In genomic region chr1:18944810-18945209, GRCh38 we compare ENCODE assay signal across 9 cellular contexts. TPM values are rescaled to one million over a fixed set of nuclear protein-coding genes. Genes with fewer than 3 reads are reported as not detected.
DNase-seq lines count a peak whose midpoint lies in the region; ATAC-seq and TF ChIP-seq lines count a peak whose summit lies in the region.
"Had no signal": no experiment of that assay in that cellular context is flagged by ENCODE, and none has a peak within 500 bp of the region (broad histone marks: within the 10 kb centered on the region; RNA-seq: fewer than 3 reads in every experiment).

No MANE protein-coding gene starts in this region.

- H3K36me3 Mint-ChIP-seq in effector memory CD8-positive, alpha-beta T cell (ENCODE audit: insufficient read depth), result peaks cover 82% of the 10 kb centered on the region
- H3K36me3 Mint-ChIP-seq in nephron (ENCODE audit: low read depth), result no peaks in the 10 kb centered on the region

- intact Hi-C loops in ovary (cut with DNase I), result no loop called here

- H3K9me3 ChIP-seq in RWPE2 (ENCODE audit: severe bottlenecking) (no peaks in the 10 kb centered on the region), SJCRH30 (replicated peaks) (no peaks in the 10 kb centered on the region), ovary (no peaks in the 10 kb centered on the region)

- peaks cover 19% of the 10 kb centered on the region for H3K36me3 ChIP-seq in RWPE2 (ENCODE audit: low read depth)
- H3K36me3 ChIP-seq in SJCRH30, result no peaks in the 10 kb centered on the region
- H3K36me3 ChIP-seq in ovary, result no peaks in the 10 kb centered on the region

- H3K27me3 Mint-ChIP-seq in effector memory CD8-positive, alpha-beta T cell, result no peaks in the 10 kb centered on the region
- H3K27me3 Mint-ChIP-seq in nephron (ENCODE audit: low read depth), result peaks cover 7% of the 10 kb centered on the region

- peak overlapping the region; percentile 52 to 63 for H3K4me3 Mint-ChIP-seq in effector memory CD8-positive, alpha-beta T cell
- H3K4me3 Mint-ChIP-seq in nephron, result peak overlapping the region; percentile 7 to 64 (median 45)

- H3K4me3 ChIP-seq in RWPE2 (ENCODE audit: severe bottlenecking) (no peak overlapping the region), SJCRH30 (no peak overlapping the region), ovary (no peak overlapping the region)

- WGBS in ovary, 3 donors, result 74 to 87% (median 82%) methylated on average over 2 of the region's 2 CpGs

- no peak for TF ChIP-seq EP300 in ovary (IDR thresholded peaks at IDR 0.05)

- no peak for TF ChIP-seq CTCF in C4-2B (conservative IDR thresholded peaks at IDR 0.05)
- no peak for TF ChIP-seq CTCF in RWPE2 (IDR thresholded peaks at IDR 0.05; ENCODE audit: poor library complexity, severe bottlenecking)
- no peak for TF ChIP-seq CTCF in nephron (IDR thresholded peaks at IDR 0.05; ENCODE audit: unreplicated experiment in 3 of 3)
- no peak for TF ChIP-seq CTCF in ovary (IDR thresholded peaks at IDR 0.05)

- ATAC-seq in RWPE2 (ENCODE audit: low read depth) (no peak), GM18858 (IDR thresholded peaks at IDR 0.05; ENCODE audit: unreplicated experiment) (no peak)
- no peak for ATAC-seq in effector memory CD8-positive, alpha-beta T cell (replicated peaks)

- no peaks in the 10 kb centered on the region for H3K27me3 ChIP-seq in RWPE2 (ENCODE audit: insufficient read depth, poor library complexity, severe bottlenecking)
- H3K27me3 ChIP-seq in SJCRH30, result no peaks in the 10 kb centered on the region
- H3K27me3 ChIP-seq in ovary, result no peaks in the 10 kb centered on the region

- DNase-seq in RWPE2 (ENCODE audit: low spot score) (no peak), SJCRH30 (no peak), H4 (ENCODE audit: low spot score) (no peak), ovary (no peak)
- DNase-seq in effector memory CD8-positive, alpha-beta T cell, result no peak
- DNase-seq: activated CD4-positive, CD25-positive, alpha-beta regulatory T cell treated with anti-CD3 and anti-CD28 coated beads, Interleukin-2, amount 50 U/mL, for 72 hours had no signal

- H3K9me3 Mint-ChIP-seq in effector memory CD8-positive, alpha-beta T cell, result no peaks in the 10 kb centered on the region
- H3K9me3 Mint-ChIP-seq in nephron, result no peaks in the 10 kb centered on the region

- peaks cover 74 to 82% of the 10 kb centered on the region in 2 donors for H3K4me1 Mint-ChIP-seq in effector memory CD8-positive, alpha-beta T cell (ENCODE audit: low read depth in 2 of 2)
- peaks cover 89% of the 10 kb centered on the region for H3K4me1 Mint-ChIP-seq in nephron

- peaks cover 64% of the 10 kb centered on the region for H3K4me1 ChIP-seq in RWPE2 (ENCODE audit: insufficient read depth, poor library complexity, severe bottlenecking)
- H3K4me1 ChIP-seq in SJCRH30, result peaks cover 41% of the 10 kb centered on the region
- peaks cover 4% of the 10 kb centered on the region for H3K4me1 ChIP-seq in ovary (ENCODE audit: insufficient read depth)

- H3K27ac ChIP-seq in C4-2B, result peak overlapping the region; percentile 4; the same call in 1 of the 2 replicates
- H3K27ac ChIP-seq in RWPE2 (ENCODE audit: poor library complexity, severe bottlenecking), result peak overlapping the region; percentile 97
- H3K27ac ChIP-seq in SJCRH30, result no peak overlapping the region
- no peak overlapping the region for H3K27ac ChIP-seq in ovary

- peak overlapping the region; percentile 87 to 100 for H3K27ac Mint-ChIP-seq in effector memory CD8-positive, alpha-beta T cell
- H3K27ac Mint-ChIP-seq in nephron, result peak overlapping the region; percentile 94 to 98 (median 94)

- no peak for TF ChIP-seq POLR2A in ovary (IDR thresholded peaks at IDR 0.05)

RNA-seq across cellular contexts. Expression of gene IFFO2, which starts 11.7 kb away (rescaled TPM):
- total RNA-seq in SJCRH30 (2014; rRNA removed; shearing (Covaris generic)), result 5.9 and 6.2 TPM in 2 replicates
- 3.5 and 4.4 TPM in 2 replicates for total RNA-seq in H4 (2014; rRNA removed; shearing (Covaris generic))
- total RNA-seq in ovary, result 10 to 100 TPM in 1 of 7 donors, 1 to 10 TPM in 6; 3.6 to 11.2 (median 6.2) TPM
- 1 to 10 TPM; 3.4 to 6.3 TPM for polyA plus RNA-seq in ovary

RNA-seq across cellular contexts. Expression of gene ALDH4A1, which starts 42.5 kb away (rescaled TPM):
- total RNA-seq in SJCRH30 (2014; rRNA removed; shearing (Covaris generic)), result 7.2 and 7.5 TPM in 2 replicates
- total RNA-seq in H4 (2014; rRNA removed; shearing (Covaris generic)), result 2.5 and 3.3 TPM in 2 replicates
- 10 to 100 TPM in 1 of 7 donors, 1 to 10 TPM in 6; 4.4 to 13.9 (median 8.0) TPM for total RNA-seq in ovary
- polyA plus RNA-seq in ovary, result 1 to 10 TPM; 2.8 to 9.7 TPM

Comparison
In these comparisons a context has a peak if more than half of its experiments do, and no peak if none do; other contexts are left out.
1. H3K27ac ChIP-seq: peak in C4-2B (single experiment) and RWPE2 (single experiment); none in SJCRH30 (single experiment) and ovary (0 of 2).